In genomic region chr14:59199205-59199604, GRCh38 we compare ENCODE assay signal across 18 cellular contexts. TPM values are rescaled to one million over a fixed set of nuclear protein-coding genes. Genes with fewer than 3 reads are reported as not detected.
DNase-seq lines count a peak whose midpoint lies in the region; ATAC-seq and TF ChIP-seq lines count a peak whose summit lies in the region.
"Had no signal": no experiment of that assay in that cellular context is flagged by ENCODE, and none has a peak within 500 bp of the region (broad histone marks: within the 10 kb centered on the region; RNA-seq: fewer than 3 reads in every experiment).

No MANE protein-coding gene starts in this region.

- TF ChIP-seq CTCF in right atrium auricular region (IDR thresholded peaks at IDR 0.05): peak in 1 of 2 donors; percentile 16
- TF ChIP-seq CTCF in PC-3 (conservative IDR thresholded peaks at IDR 0.05; ENCODE audit: low read depth, low read length): peak; percentile 50
- TF ChIP-seq CTCF in fibroblast of villous mesenchyme (IDR thresholded peaks at IDR 0.05; ENCODE audit: insufficient read depth, low read depth, low read length): peak; percentile 13
- peak; percentile 10 for TF ChIP-seq CTCF in upper lobe of right lung (IDR thresholded peaks at IDR 0.05)

- H3K27ac ChIP-seq in right atrium auricular region: peak overlapping the region; percentile 66 to 81
- H3K27ac ChIP-seq in PC-3 (ENCODE audit: low read length): no peak overlapping the region
- no peak overlapping the region for H3K27ac ChIP-seq in upper lobe of right lung

- H3K9ac ChIP-seq in PC-3 (ENCODE audit: low read length): no peak overlapping the region

- H3K36me3 ChIP-seq in right atrium auricular region: no peaks in the 10 kb centered on the region
- no peaks in the 10 kb centered on the region for H3K36me3 ChIP-seq in PC-3 (ENCODE audit: low read depth, low read length)
- H3K36me3 ChIP-seq in upper lobe of right lung: no peaks in the 10 kb centered on the region
- H3K36me3 ChIP-seq: vagina had no signal

- H3F3A ChIP-seq in PC-3 (ENCODE audit: low read length, unreplicated experiment): no peaks in the 10 kb centered on the region

- POLR2A ChIA-PET in PC-3 (lab: Charles Lee; ENCODE audit: unreplicated experiment): no interaction called here

- H3K4me1 ChIP-seq in right atrium auricular region (peaks cover 0 to 68% of the 10 kb centered on the region in 2 donors), PC-3 (ENCODE audit: insufficient read depth, low read length) (no peaks in the 10 kb centered on the region), upper lobe of right lung (peaks cover 20% of the 10 kb centered on the region)

- no peaks in the 10 kb centered on the region for H4K20me1 ChIP-seq in PC-3 (ENCODE audit: low read length)

- no TSS peak for BruUV-seq in PC-3 (replicated peaks; lab: Mats Ljungman, UMichigan)

- ATAC-seq in left ventricle myocardium superior (no peak), PC-3 (no peak; the same call in 1 of the 2 replicates), upper lobe of right lung (no peak), GM19467 (IDR thresholded peaks at IDR 0.05; ENCODE audit: unreplicated experiment) (no peak)
- ATAC-seq: activated CD8-positive, alpha-beta T cell treated with anti-CD3 and anti-CD28 coated beads for 36 hours; stimulated activated naive CD8-positive, alpha-beta T cell treated with anti-CD3 and anti-CD28 coated beads, Interleukin-15, amount 100 ng/mL, for 72 hours had no signal

- H3K27me3 ChIP-seq in right atrium auricular region: no peaks in the 10 kb centered on the region
- H3K27me3 ChIP-seq in PC-3 (ENCODE audit: low read length): no peaks in the 10 kb centered on the region
- no peaks in the 10 kb centered on the region for H3K27me3 ChIP-seq in upper lobe of right lung
- H3K27me3 ChIP-seq: vagina had no signal

- CTCF ChIA-PET in PC-3 (lab: Charles Lee): no interaction called here

- no peak overlapping the region for H3K4me2 ChIP-seq in PC-3 (ENCODE audit: low read length)

- intact Hi-C loops in left ventricle myocardium superior (cut with micrococcal nuclease) (no loop called here), PC-3 (cut with micrococcal nuclease) (no loop called here), upper lobe of right lung (cut with DNase I) (no loop called here)

- H3K4me3 ChIP-seq in right atrium auricular region (no peak overlapping the region), PC-3 (ENCODE audit: low read length) (no peak overlapping the region), fibroblast of villous mesenchyme (ENCODE audit: low read depth, low read length) (no peak overlapping the region), upper lobe of right lung (no peak overlapping the region)
- H3K4me3 ChIP-seq: vagina had no signal

- H3K9me3 ChIP-seq in right atrium auricular region: no peaks in the 10 kb centered on the region
- no peaks in the 10 kb centered on the region for H3K9me3 ChIP-seq in PC-3 (ENCODE audit: low read length)
- H3K9me3 ChIP-seq in upper lobe of right lung: no peaks in the 10 kb centered on the region
- H3K9me3 ChIP-seq: vagina had no signal

- no peak overlapping the region for H2AFZ ChIP-seq in PC-3 (ENCODE audit: low read length)

- DNase-seq in right atrium auricular region (ENCODE audit: low spot score) (no peak), left ventricle myocardium superior (no peak), PC-3 (no peak), fibroblast of villous mesenchyme (ENCODE audit: low read depth) (no peak), upper lobe of right lung (no peak), NCI-H526 treated with DMSO at 0.1 percent for 48 hours (lab: John Stamatoyannopoulos, UW) (no peak)
- no peak for DNase-seq in activated CD8-positive, alpha-beta memory T cell treated with anti-CD3 and anti-CD28 coated beads, Interleukin-2, amount 50 U/mL, for 4 hours
- DNase-seq: activated CD8-positive, alpha-beta T cell treated with anti-CD3 and anti-CD28 coated beads for 36 hours; activated naive CD8-positive, alpha-beta T cell treated with anti-CD3 and anti-CD28 coated beads, Interleukin-2, amount 10 ng/mL, durations not matched to agents 7 days and 5 days; CD4-positive, alpha-beta T cell; effector CD4-positive, alpha-beta T cell; hypothalamus; kidney glomerular epithelial cell; NCI-H1092 treated with DMSO at 0.1 percent for 48 hours; Right ventricle myocardium superior; stimulated activated naive CD8-positive, alpha-beta T cell treated with anti-CD3 and anti-CD28 coated beads, Interleukin-15, amount 100 ng/mL, for 72 hours had no signal

- peaks cover 30% of the 10 kb centered on the region for H3K79me2 ChIP-seq in PC-3 (ENCODE audit: low read length)

- no peaks in the 10 kb centered on the region for H3K9me2 ChIP-seq in PC-3 (replicated peaks; ENCODE audit: low read length)

RNA-seq across cellular contexts. Expression of gene DAAM1, which starts 10.7 kb away (rescaled TPM):
- total RNA-seq in right atrium auricular region (10 to 100 TPM; 61.4 to 67.0 TPM), left ventricle myocardium superior (111 TPM), PC-3 (2014; rRNA removed) (32.7 and 36.7 TPM in 2 replicates), fibroblast of villous mesenchyme (22.0 and 25.1 TPM in 2 replicates), upper lobe of right lung (51.2 TPM)

Comparison
In these comparisons a context has a peak if more than half of its experiments do, and no peak if none do; other contexts are left out.
1. H3K27ac ChIP-seq: peak in right atrium auricular region (2 of 2); none in PC-3 (single experiment) and upper lobe of right lung (single experiment).